In genomic region chr7:88218428-88218745, GRCh38 we compare ENCODE assay signal across 8 cellular contexts. TPM values are rescaled to one million over a fixed set of nuclear protein-coding genes. Genes with fewer than 3 reads are reported as not detected.
DNase-seq lines count a peak whose midpoint lies in the region; ATAC-seq and TF ChIP-seq lines count a peak whose summit lies in the region.

No MANE protein-coding gene starts in this region.

- ATAC-seq in natural killer cell = no peak
- ATAC-seq in HG02852 (IDR thresholded peaks at IDR 0.05; ENCODE audit: unreplicated experiment) = no peak
- no peak for ATAC-seq in GM18861 (IDR thresholded peaks at IDR 0.05; ENCODE audit: unreplicated experiment)

- H3K4me3 ChIP-seq in ACC112 (ENCODE audit: low read depth, low read length) = peak overlapping the region; percentile 99
- H3K4me3 ChIP-seq in HUES6 (ENCODE audit: low read depth, low read length) = peak overlapping the region; percentile 62
- peak overlapping the region; percentile 91 to 93 for H3K4me3 ChIP-seq in cardiac fibroblast (replicated peaks in 1 of 2; ENCODE audit: low read depth in 2 of 2, low read length in 2 of 2)

- no peaks in the 10 kb centered on the region for H3K9me3 ChIP-seq in HUES6 (ENCODE audit: control insufficient read depth, insufficient read depth, low read depth, low read length)

- peak overlapping the region; percentile 90 to 91 for H3K27ac Mint-ChIP-seq in natural killer cell

- intact Hi-C loops in natural killer cell (cut with micrococcal nuclease) = loop anchor here (5.0 kb wide), 1 partner anchor 341 kb away; the partner anchor contains the start of genes DBF4 and SLC25A40

- H3K27me3 ChIP-seq in ACC112 (ENCODE audit: insufficient read depth, low read length) = no peaks in the 10 kb centered on the region
- H3K27me3 ChIP-seq in HUES6 (ENCODE audit: control insufficient read depth, insufficient read depth, low read length) = no peaks in the 10 kb centered on the region

- H3K36me3 Mint-ChIP-seq in natural killer cell = peaks cover 9% of the 10 kb centered on the region

- H3K4me3 Mint-ChIP-seq in natural killer cell = peak overlapping the region; percentile 95

- H3K4me1 ChIP-seq in ACC112 (ENCODE audit: control insufficient read depth, insufficient read depth, low read length, unreplicated experiment) (peaks cover 13% of the 10 kb centered on the region), HUES6 (ENCODE audit: control insufficient read depth, insufficient read depth, low read length) (peaks cover 30% of the 10 kb centered on the region)

- DNase-seq in cardiac fibroblast (ENCODE audit: low read depth in 2 of 2) (no peak), natural killer cell (no peak), NCI-H345 treated with DMSO at 0.1 percent for 48 hours (lab: John Stamatoyannopoulos, UW; ENCODE audit: unreplicated experiment) (no peak), mesenteric fat pad (ENCODE audit: low spot score) (no peak)

- no peak overlapping the region for H3K9ac ChIP-seq in HUES6 (ENCODE audit: low read length)

- H3K79me2 ChIP-seq in ACC112 (ENCODE audit: control insufficient read depth, insufficient read depth, low read length, unreplicated experiment) = peaks cover 36% of the 10 kb centered on the region

- H3K27me3 Mint-ChIP-seq in natural killer cell (ENCODE audit: low read depth in 2 of 2) = no peaks in the 10 kb centered on the region

- peak overlapping the region; percentile 80 for H2AFZ ChIP-seq in ACC112 (ENCODE audit: low read length, unreplicated experiment)

- TF ChIP-seq CTCF in cardiac fibroblast (IDR thresholded peaks at IDR 0.05; ENCODE audit: low read depth, low read length) (no peak), natural killer cell (IDR thresholded peaks at IDR 0.05) (no peak)

- peaks cover 41 to 52% of the 10 kb centered on the region in 2 donors for H3K4me1 Mint-ChIP-seq in natural killer cell

- no peaks in the 10 kb centered on the region for H3K9me3 Mint-ChIP-seq in natural killer cell

- H3K27ac ChIP-seq in ACC112 (ENCODE audit: low read depth, low read length) (peak overlapping the region; percentile 20; the same call in 1 of the 2 replicates), HUES6 (ENCODE audit: low read depth, low read length) (no peak overlapping the region; the same call in 1 of the 2 replicates)

- H3K36me3 ChIP-seq in ACC112 (ENCODE audit: insufficient read depth, low read length) (peaks cover 24% of the 10 kb centered on the region), HUES6 (ENCODE audit: control insufficient read depth, insufficient read depth, low read length) (peaks cover 18% of the 10 kb centered on the region)

RNA-seq across cellular contexts. Expression of gene SRI, which starts 1.5 kb away (rescaled TPM):
- total RNA-seq in natural killer cell (10 to 100 TPM; 67.9 to 75.0 (median 68.6) TPM), mesenteric fat pad (118 TPM)
